ENCODE assay signal across 2 cellular contexts in the genomic region with DNA sequence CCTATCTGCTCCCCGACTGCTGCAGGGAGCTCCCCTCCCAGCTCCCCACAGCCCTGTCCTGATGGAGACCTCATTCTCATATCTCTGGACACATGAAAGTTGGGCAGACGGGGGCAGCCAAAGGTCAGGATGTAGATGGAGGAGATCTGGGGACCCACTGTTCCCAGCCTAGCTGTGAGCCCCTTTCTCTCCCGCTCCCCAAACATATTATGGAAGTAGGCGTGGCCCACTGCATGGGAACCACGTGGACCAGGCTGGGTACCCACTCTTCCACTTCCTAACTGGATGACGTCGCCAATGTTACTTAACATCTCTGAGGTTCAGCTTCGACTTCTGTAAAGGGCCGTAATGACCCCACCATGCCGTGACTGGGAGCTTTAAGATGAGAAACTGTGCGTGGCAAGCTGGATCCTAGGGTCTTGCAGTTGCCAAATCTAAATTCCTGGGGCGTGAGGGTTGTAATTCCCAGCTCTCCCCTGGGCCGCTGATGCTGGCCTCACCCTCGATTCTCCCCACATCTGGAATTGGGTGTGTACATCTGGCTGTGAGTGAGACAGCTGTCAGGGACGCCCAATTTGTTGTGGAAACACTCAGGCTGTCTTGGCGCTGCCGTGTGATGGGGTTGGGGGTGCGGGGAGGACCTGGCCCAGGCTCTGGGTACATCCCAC.
TF ChIP-seq lines count a peak whose summit lies in the region.

No MANE protein-coding gene starts in this region.

TF ChIP-seq in A549, 52 proteins besides CTCF, POLR2A, EP300 and RAD21:
- TF ChIP-seq FOXS1 (CRISPR knock-in tag; IDR thresholded peaks at IDR 0.05) (no peak), CBX8 (IDR thresholded peaks at IDR 0.05) (no peak), KDM1A (IDR thresholded peaks at IDR 0.05; ENCODE audit: low read depth) (no peak), TP53 (CRISPR knock-in tag; IDR thresholded peaks at IDR 0.05) (no peak), CEBPB (IDR thresholded peaks at IDR 0.05) (no peak), TFCP2L1 (CRISPR knock-in tag; IDR thresholded peaks at IDR 0.05) (no peak), HMGXB4 (CRISPR knock-in tag; IDR thresholded peaks at IDR 0.05; ENCODE audit: borderline replicate concordance) (no peak), MAFK (IDR thresholded peaks at IDR 0.05; ENCODE audit: partially characterized antibody) (no peak), EHF (CRISPR knock-in tag; IDR thresholded peaks at IDR 0.05) (no peak), JUN (IDR thresholded peaks at IDR 0.05) (no peak), HOXB13 (CRISPR knock-in tag; IDR thresholded peaks at IDR 0.05; ENCODE audit: low read depth) (no peak), ZNF302 (CRISPR knock-in tag; IDR thresholded peaks at IDR 0.05) (no peak), EHMT2 (IDR thresholded peaks at IDR 0.05; ENCODE audit: low read depth) (no peak), NFE2L2 (conservative IDR thresholded peaks at IDR 0.05; ENCODE audit: low read length) (no peak), CHD2 (IDR thresholded peaks at IDR 0.05; ENCODE audit: low read length, partially characterized antibody) (no peak), PHF8 (IDR thresholded peaks at IDR 0.05; ENCODE audit: borderline replicate concordance, low read depth) (no peak), MYC (IDR thresholded peaks at IDR 0.05; ENCODE audit: borderline replicate concordance, low read length) (no peak), ZFP36 (IDR thresholded peaks at IDR 0.05; ENCODE audit: borderline replicate concordance, partially characterized antibody) (no peak)
- TF ChIP-seq, protein P1, sequence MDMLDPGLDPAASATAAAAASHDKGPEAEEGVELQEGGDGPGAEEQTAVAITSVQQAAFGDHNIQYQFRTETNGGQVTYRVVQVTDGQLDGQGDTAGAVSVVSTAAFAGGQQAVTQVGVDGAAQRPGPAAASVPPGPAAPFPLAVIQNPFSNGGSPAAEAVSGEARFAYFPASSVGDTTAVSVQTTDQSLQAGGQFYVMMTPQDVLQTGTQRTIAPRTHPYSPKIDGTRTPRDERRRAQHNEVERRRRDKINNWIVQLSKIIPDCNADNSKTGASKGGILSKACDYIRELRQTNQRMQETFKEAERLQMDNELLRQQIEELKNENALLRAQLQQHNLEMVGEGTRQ (IDR thresholded peaks at IDR 0.05): no peak
- TF ChIP-seq, protein P2, sequence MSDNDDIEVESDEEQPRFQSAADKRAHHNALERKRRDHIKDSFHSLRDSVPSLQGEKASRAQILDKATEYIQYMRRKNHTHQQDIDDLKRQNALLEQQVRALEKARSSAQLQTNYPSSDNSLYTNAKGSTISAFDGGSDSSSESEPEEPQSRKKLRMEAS (IDR thresholded peaks at IDR 0.05): no peak

TF ChIP-seq in IMR-90, 13 proteins besides CTCF, POLR2A, EP300 and RAD21:
- TF ChIP-seq CEBPB (IDR thresholded peaks at IDR 0.05; ENCODE audit: low read depth, low read length) (peak; percentile 93), NFE2L2 (IDR thresholded peaks at IDR 0.05; ENCODE audit: low read depth, low read length) (0 out of 2 replicates have a peak, but pooled peaks have one; percentile 29), RCOR1 (IDR thresholded peaks at IDR 0.05; ENCODE audit: insufficient replicate concordance, low read length) (no peak), BHLHE40 (IDR thresholded peaks at IDR 0.05; ENCODE audit: low read depth, low read length) (peak; percentile 49; the same call in 1 of the 2 replicates), MXI1 (IDR thresholded peaks at IDR 0.05; ENCODE audit: borderline replicate concordance, low read depth, low read length) (peak; percentile 99), MAZ (IDR thresholded peaks at IDR 0.05; ENCODE audit: borderline replicate concordance, low read depth, low read length) (no peak), CHD1 (IDR thresholded peaks at IDR 0.05; ENCODE audit: low read depth, low read length) (peak; percentile 90), FOS (IDR thresholded peaks at IDR 0.05; ENCODE audit: low read depth, low read length) (peak; percentile 68)
- TF ChIP-seq, protein P1 (IDR thresholded peaks at IDR 0.05; ENCODE audit: low read depth, low read length): 0 out of 2 replicates have a peak, but pooled peaks have one; percentile 31
